Comparison of ENCODE assay signal across 14 cellular contexts in the genomic region with DNA sequence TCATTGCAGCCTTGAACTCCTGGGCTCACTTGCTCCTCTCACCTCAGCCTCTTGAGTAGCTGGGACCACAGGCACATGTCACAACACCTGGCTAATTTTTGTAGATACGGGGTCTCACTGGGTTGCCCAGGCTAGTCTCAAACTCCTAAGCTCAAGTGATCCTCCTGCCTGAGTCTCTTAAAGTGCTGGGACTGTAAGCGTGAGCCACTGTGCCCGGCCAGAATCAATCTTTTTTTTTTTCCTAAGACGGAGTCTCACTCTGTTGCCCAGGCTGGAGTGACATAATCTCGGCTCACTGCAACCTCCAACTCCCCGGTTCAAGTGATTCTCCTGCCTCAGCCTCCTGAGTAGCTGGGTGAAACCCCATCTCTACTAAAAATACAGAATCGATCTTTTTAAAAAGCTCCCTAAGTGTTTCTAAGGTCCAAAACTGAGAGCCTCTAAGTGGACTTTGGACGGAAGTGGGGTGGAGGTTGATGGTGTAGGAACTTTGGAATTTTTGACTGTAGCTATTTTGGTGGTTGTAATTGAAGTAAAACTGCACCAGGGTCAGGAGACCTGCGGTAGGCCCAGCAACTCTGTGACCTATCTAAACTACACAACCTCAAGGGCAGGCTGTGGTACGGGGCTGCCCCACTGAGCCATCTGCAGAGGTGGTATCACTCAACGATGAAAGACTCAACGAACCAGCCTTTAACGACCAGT.
DNase-seq lines count a peak whose midpoint lies in the region; ATAC-seq and TF ChIP-seq lines count a peak whose summit lies in the region.
"Had no signal": no experiment of that assay in that cellular context is flagged by ENCODE, and none has a peak within 500 bp of the region (broad histone marks: within the 10 kb centered on the region; RNA-seq: fewer than 3 reads in every experiment).

No MANE protein-coding gene starts in this region.

- H3K27me3 ChIP-seq in HCT116 (ENCODE audit: insufficient read depth, low read length) (no peaks in the 10 kb centered on the region), gastrocnemius medialis (no peaks in the 10 kb centered on the region), foreskin keratinocyte (no peaks in the 10 kb centered on the region)
- H3K27me3 ChIP-seq: esophagus muscularis mucosa, Peyer's patch had no signal

- H4K20me1 ChIP-seq in HCT116 (ENCODE audit: insufficient read depth) = no peaks in the 10 kb centered on the region

- H3K9ac ChIP-seq in HCT116 (ENCODE audit: low read length) = no peak overlapping the region

- in situ Hi-C loops in gastrocnemius medialis (cut with MboI; ENCODE audit: low sequenced_read_pairs in 4 of 4) = no loop called here

- no peak overlapping the region for H3K4me3 Mint-ChIP-seq in activated B cell treated with CpG ODN at 0.5 μM for 24 hours
- H3K4me3 Mint-ChIP-seq: activated naive CD8-positive, alpha-beta T cell treated with anti-CD3 and anti-CD28 coated beads, Interleukin-2, amount 10 ng/mL, durations not matched to agents 7 days and 5 days; neural crest cell had no signal

- H3K4me1 Mint-ChIP-seq in activated B cell treated with CpG ODN at 0.5 μM for 24 hours = peaks cover 27% of the 10 kb centered on the region
- H3K4me1 Mint-ChIP-seq: neural crest cell had no signal

- no peaks in the 10 kb centered on the region for H3K27me3 Mint-ChIP-seq in activated B cell treated with CpG ODN at 0.5 μM for 24 hours
- H3K27me3 Mint-ChIP-seq: activated naive CD8-positive, alpha-beta T cell treated with anti-CD3 and anti-CD28 coated beads, Interleukin-2, amount 10 ng/mL, durations not matched to agents 7 days and 5 days had no signal

- TF ChIP-seq RAD21 in HCT116 (IDR thresholded peaks at IDR 0.05; ENCODE audit: low read depth) = no peak

- no peaks in the 10 kb centered on the region for H3K9me2 ChIP-seq in HCT116 (ENCODE audit: insufficient read depth)

- H3K4me1 ChIP-seq in HCT116 (ENCODE audit: control insufficient read depth in 1 of 2, insufficient read depth in 2 of 2, low read length in 2 of 2) (peaks cover 3 to 6% of the 10 kb centered on the region in 2 experiments), gastrocnemius medialis (peaks cover 20 to 31% of the 10 kb centered on the region in 2 donors), foreskin keratinocyte (no peaks in the 10 kb centered on the region)
- H3K4me1 ChIP-seq: Peyer's patch had no signal

- intact Hi-C loops in HCT116 (cut with micrococcal nuclease) = no loop called here
- intact Hi-C loops in activated B cell treated with CpG ODN at 0.5 μM for 24 hours (cut with micrococcal nuclease) = loop anchor here (2.0 kb wide), 1 partner anchor 58 kb away; no protein-coding TSS in a partner anchor
- intact Hi-C loops in gastrocnemius medialis (cut with DNase I; ENCODE audit: low total_unique reads) = no loop called here

- no peak overlapping the region for H2AFZ ChIP-seq in HCT116 (ENCODE audit: low read depth, low read length, poor library complexity, severe bottlenecking)

- H3K4me3 ChIP-seq in HCT116 (replicated peaks in 1 of 2; ENCODE audit: low read depth in 1 of 2, low read length in 2 of 2) (no peak overlapping the region), gastrocnemius medialis (no peak overlapping the region)
- H3K4me3 ChIP-seq: esophagus muscularis mucosa, Peyer's patch had no signal

- BruUV-seq in HCT116 (replicated peaks; lab: Mats Ljungman, UMichigan) = TSS peak; percentile 11

- H3K9me3 Mint-ChIP-seq in activated B cell treated with CpG ODN at 0.5 μM for 24 hours = no peaks in the 10 kb centered on the region
- H3K9me3 Mint-ChIP-seq: activated naive CD8-positive, alpha-beta T cell treated with anti-CD3 and anti-CD28 coated beads, Interleukin-2, amount 10 ng/mL, durations not matched to agents 7 days and 5 days; neural crest cell had no signal

- RAD21 ChIA-PET in HCT116 (lab: Charles Lee; ENCODE audit: low non-redundant PET in 1 of 2, low total read pairs in 2 of 2, uncharacterized antibody in 2 of 2, unreplicated experiment in 2 of 2) = interaction anchor here in 1 of 2 experiments (0.7 to 2.0 kb wide), 2 partner anchors 196 to 302 kb away, joined by 3 to 5 read pairs; no protein-coding TSS in a partner anchor

- no peaks in the 10 kb centered on the region for H3K9me3 ChIP-seq in HCT116 (ENCODE audit: control insufficient read depth in 1 of 2, insufficient read depth in 1 of 2, low read depth in 1 of 2, low read length in 2 of 2)
- no peaks in the 10 kb centered on the region for H3K9me3 ChIP-seq in gastrocnemius medialis
- H3K9me3 ChIP-seq: esophagus muscularis mucosa, Peyer's patch had no signal

- POLR2A ChIA-PET in HCT116 (lab: Charles Lee) (no interaction called here), activated B cell treated with CpG ODN at 0.5 μM for 24 hours (lab: Charles Lee) (interaction anchor here (0.6 to 1.9 kb wide), 4 partner anchors 13 to 418 kb away, joined by 3 to 11 read pairs (median 4); partner anchors contain the start of gene KDM3A)

- peak overlapping the region; percentile 86 for H3K27ac Mint-ChIP-seq in activated B cell treated with CpG ODN at 0.5 μM for 24 hours
- H3K27ac Mint-ChIP-seq: activated naive CD8-positive, alpha-beta T cell treated with anti-CD3 and anti-CD28 coated beads, Interleukin-2, amount 10 ng/mL, durations not matched to agents 7 days and 5 days had no signal

- no peak for TF ChIP-seq CTCF in HCT116 (IDR thresholded peaks at IDR 0.05 in 2 of 3, conservative IDR thresholded peaks at IDR 0.05 in 1 of 3; ENCODE audit: borderline replicate concordance in 1 of 3, insufficient read depth in 1 of 3, low read depth in 2 of 3, low read length in 2 of 3)
- no peak for TF ChIP-seq CTCF in activated B cell treated with CpG ODN at 0.5 μM for 24 hours (IDR thresholded peaks at IDR 0.05)
- TF ChIP-seq CTCF in gastrocnemius medialis (IDR thresholded peaks at IDR 0.05 in 4 of 5, conservative IDR thresholded peaks at IDR 0.05 in 1 of 5) = no peak
- TF ChIP-seq CTCF in foreskin keratinocyte (conservative IDR thresholded peaks at IDR 0.05) = no peak

- CTCF ChIA-PET in HCT116 (lab: Charles Lee) (no interaction called here), activated B cell treated with CpG ODN at 0.5 μM for 24 hours (lab: Charles Lee) (interaction anchor here (1.3 to 2.2 kb wide), 5 partner anchors 14 to 195 kb away, joined by 3 to 11 read pairs (median 4); no protein-coding TSS in a partner anchor)

- H3K36me3 ChIP-seq in HCT116 (ENCODE audit: control insufficient read depth in 1 of 2, insufficient read depth in 2 of 2, low read length in 2 of 2) (peaks cover 4 to 21% of the 10 kb centered on the region in 2 experiments; a peak in 3 of 4 replicates), gastrocnemius medialis (peaks cover 0 to 21% of the 10 kb centered on the region in 2 donors)

- DNase-seq in HCT116 (ENCODE audit: low read depth, low spot score) (no peak), activated B cell treated with CpG ODN at 0.5 μM for 24 hours (no peak), gastrocnemius medialis (no peak), NCI-H524 (lab: John Stamatoyannopoulos, UW) (no peak), foreskin keratinocyte (no peak)
- DNase-seq in activated CD4-positive, alpha-beta T cell treated with anti-CD3 and anti-CD28 coated beads, Interleukin-2, amount 50 U/mL, for 4 hours = no peak
- DNase-seq: activated naive CD8-positive, alpha-beta T cell treated with anti-CD3 and anti-CD28 coated beads, Interleukin-2, amount 10 ng/mL, durations not matched to agents 7 days and 5 days; hippocampal formation; left ventricle myocardium superior; NCI-H1048; Peyer's patch had no signal

- no peak for TF ChIP-seq POLR2A in HCT116 (IDR thresholded peaks at IDR 0.05; ENCODE audit: borderline replicate concordance, extremely low read depth, insufficient read depth, insufficient read length)
- TF ChIP-seq POLR2A in gastrocnemius medialis (IDR thresholded peaks at IDR 0.05) = no peak

- H3K79me2 ChIP-seq in HCT116 (ENCODE audit: insufficient read depth, low read length) = no peaks in the 10 kb centered on the region

- peaks cover 38% of the 10 kb centered on the region for H3K36me3 Mint-ChIP-seq in activated B cell treated with CpG ODN at 0.5 μM for 24 hours (ENCODE audit: low read depth)

- peak; percentile 50 for ATAC-seq in GM18870 (IDR thresholded peaks at IDR 0.05; ENCODE audit: unreplicated experiment)
- ATAC-seq in HCT116 = no peak
- peak; percentile 87 for ATAC-seq in activated B cell treated with CpG ODN at 0.5 μM for 24 hours (ENCODE audit: low read depth)
- ATAC-seq in gastrocnemius medialis = no peak
- ATAC-seq in foreskin keratinocyte = no peak
- ATAC-seq: left ventricle myocardium superior had no signal

- H3K27ac ChIP-seq in HCT116 (ENCODE audit: low read depth, low read length) (no peak overlapping the region), gastrocnemius medialis (peak overlapping the region in 3 of 4 donors; percentile 83 to 88 (median 88)), foreskin keratinocyte (no peak overlapping the region)
- H3K27ac ChIP-seq: esophagus muscularis mucosa, Peyer's patch had no signal

- no peak overlapping the region for H3K4me2 ChIP-seq in HCT116 (ENCODE audit: low read length)

TF ChIP-seq in HCT116, 20 proteins besides CTCF, POLR2A, EP300 and RAD21 (continues in another document):
- TF ChIP-seq SIN3A (IDR thresholded peaks at IDR 0.05; ENCODE audit: low read depth) = no peak
- no peak for TF ChIP-seq FOSL1 (IDR thresholded peaks at IDR 0.05; ENCODE audit: low read depth)
- no peak; the same call in 1 of the 2 replicates for TF ChIP-seq POLR2AphosphoS5 (IDR thresholded peaks at IDR 0.05; ENCODE audit: low read depth, low read length)
- no peak for TF ChIP-seq REST (IDR thresholded peaks at IDR 0.05; ENCODE audit: low read depth)

Comparison
In these comparisons a context has a peak if more than half of its experiments do, and no peak if none do; other contexts are left out.
1. ATAC-seq: peak in GM18870 (single experiment) and activated B cell treated with CpG ODN at 0.5 μM for 24 hours (single experiment); none in HCT116 (single experiment), gastrocnemius medialis (0 of 2) and foreskin keratinocyte (single experiment).
2. H3K27ac ChIP-seq: peak in gastrocnemius medialis (3 of 4); none in HCT116 (single experiment) and foreskin keratinocyte (single experiment).